In genomic region chr10:49054753-49055152, GRCh38 we compare ENCODE assay signal across 26 cellular contexts.
"Had no signal": no experiment of that assay in that cellular context is flagged by ENCODE, and none has a peak within 500 bp of the region (broad histone marks: within the 10 kb centered on the region; RNA-seq: fewer than 3 reads in every experiment).

No MANE protein-coding gene starts in this region.

- ATAC-seq: PC-3 had no signal

- H3K4me3 Mint-ChIP-seq: activated CD4-positive, alpha-beta memory T cell treated with anti-CD3 and anti-CD28 coated beads for 36 hours; activated naive CD8-positive, alpha-beta T cell treated with anti-CD3 and anti-CD28 coated beads for 36 hours had no signal

- H3K36me3 Mint-ChIP-seq: activated CD4-positive, alpha-beta memory T cell treated with anti-CD3 and anti-CD28 coated beads for 36 hours; activated naive CD8-positive, alpha-beta T cell treated with anti-CD3 and anti-CD28 coated beads for 36 hours had no signal

- H3K9me3 ChIP-seq: ascending aorta, breast epithelium, Peyer's patch had no signal

- H3K27ac ChIP-seq: ascending aorta, breast epithelium, Peyer's patch, RWPE1 had no signal

- DNase-seq: activated CD4-positive, alpha-beta memory T cell treated with anti-CD3 and anti-CD28 coated beads for 36 hours; activated CD4-positive, alpha-beta T cell treated with anti-CD3 and anti-CD28 coated beads, Interleukin-2, amount 50 U/mL, for 1 hour; activated CD8-positive, alpha-beta memory T cell treated with anti-CD3 and anti-CD28 coated beads, Interleukin-2, amount 50 U/mL, for 4 hours; activated effector memory CD4-positive, alpha-beta T cell treated with Interleukin-2 at 50 U/mL for 16 hours; activated naive CD4-positive, alpha-beta T cell treated with anti-CD3 and anti-CD28 coated beads, Interleukin-2, amount 50 U/mL, for 16 hours; activated naive CD8-positive, alpha-beta T cell treated with anti-CD3 and anti-CD28 coated beads for 36 hours; activated T-cell treated with anti-CD3 and anti-CD28 coated beads, Interleukin-2, amount 50 U/mL, for 48 hours; amygdala; Karpas-422; KBM-7; NCI-H1105; NCI-H1417 treated with DMSO at 0.1 percent for 48 hours; NCI-H187 treated with DMSO at 0.1 percent for 48 hours; NCI-H2081; NCI-H2171 treated with DMSO at 0.1 percent for 48 hours; NCI-H2227 treated with DMSO at 0.1 percent for 48 hours; NCI-H446; NCI-H510A treated with DMSO at 0.1 percent for 48 hours; NCI-H69; PC-3; Peyer's patch; SW 1271; T-helper 1 cell had no signal

- H3K4me3 ChIP-seq: ascending aorta, breast epithelium, Peyer's patch had no signal

- H3K27ac Mint-ChIP-seq: activated CD4-positive, alpha-beta memory T cell treated with anti-CD3 and anti-CD28 coated beads for 36 hours; activated naive CD8-positive, alpha-beta T cell treated with anti-CD3 and anti-CD28 coated beads for 36 hours had no signal

- H3K4me1 Mint-ChIP-seq: activated naive CD8-positive, alpha-beta T cell treated with anti-CD3 and anti-CD28 coated beads for 36 hours had no signal

- H3K27me3 ChIP-seq: ascending aorta, breast epithelium, Peyer's patch had no signal

- H3K4me1 ChIP-seq: breast epithelium, Peyer's patch had no signal

- H3K36me3 ChIP-seq: ascending aorta, breast epithelium, Peyer's patch had no signal
